ENCODE assay signal across 8 cellular contexts in genomic region chr7:135147899-135148721, GRCh38. TPM values are rescaled to one million over a fixed set of nuclear protein-coding genes. Genes with fewer than 3 reads are reported as not detected.
DNase-seq lines count a peak whose midpoint lies in the region; ATAC-seq and TF ChIP-seq lines count a peak whose summit lies in the region.

Gene TMEM140 (plus strand): TSS chr7:135148072. CDS start chr7:135164442, 16,370 bp downstream.

- no peak for TF ChIP-seq CTCF in nephron progenitor cell (IDR thresholded peaks at IDR 0.05)

- no peaks in the 10 kb centered on the region for H3K9me3 ChIP-seq in esophagus (ENCODE audit: control insufficient read depth in 2 of 2, insufficient read depth in 1 of 2, low read depth in 1 of 2, low read length in 1 of 2)

- H3K36me3 ChIP-seq in esophagus (ENCODE audit: control insufficient read depth in 2 of 2, insufficient read depth in 2 of 2, low read length in 1 of 2): peaks cover 0 to 3% of the 10 kb centered on the region in 2 donors

- H3K4me1 ChIP-seq in esophagus (ENCODE audit: control insufficient read depth in 2 of 2, insufficient read depth in 2 of 2, low read length in 1 of 2): no peaks in the 10 kb centered on the region

- H3K9me3 Mint-ChIP-seq in activated CD4-positive, alpha-beta memory T cell treated with anti-CD3 and anti-CD28 coated beads, Interleukin-2, amount 10 ng/mL, durations not matched to agents 7 days and 5 days: peaks cover 5% of the 10 kb centered on the region
- peaks cover 7% of the 10 kb centered on the region for H3K9me3 Mint-ChIP-seq in nephron progenitor cell

- peak; percentile 78 for ATAC-seq in GM21526 (IDR thresholded peaks at IDR 0.05; ENCODE audit: low FRiP score, unreplicated experiment)

- H3K4me3 ChIP-seq in esophagus (ENCODE audit: low read depth in 1 of 2, low read length in 2 of 2): peak within 1 kb of the TSS; percentile 47 to 49

- CTCF ChIA-PET in activated CD4-positive, alpha-beta memory T cell treated with anti-CD3 and anti-CD28 coated beads, Interleukin-2, amount 10 ng/mL, durations not matched to agents 7 days and 5 days (lab: Charles Lee): interaction anchor here (0.6 to 7.7 kb wide), 10 partner anchors 9 to 833 kb away, joined by 3 to 88 read pairs (median 4); partner anchors contain the start of genes AGBL3, AKR1B1, CYREN and WDR91

- in situ Hi-C loops in KBM-7 (cut with MboI; ENCODE audit: low pct_unique_long_range_greater_than_20kb, low sequenced_read_pairs): no loop called here

- H3K27ac Mint-ChIP-seq in activated CD4-positive, alpha-beta memory T cell treated with anti-CD3 and anti-CD28 coated beads, Interleukin-2, amount 10 ng/mL, durations not matched to agents 7 days and 5 days: peak within 1 kb of the TSS; percentile 91
- H3K27ac Mint-ChIP-seq in nephron progenitor cell: peak within 1 kb of the TSS; percentile 49

- no peaks in the 10 kb centered on the region for H3K27me3 Mint-ChIP-seq in activated CD4-positive, alpha-beta memory T cell treated with anti-CD3 and anti-CD28 coated beads, Interleukin-2, amount 10 ng/mL, durations not matched to agents 7 days and 5 days
- no peaks in the 10 kb centered on the region for H3K27me3 Mint-ChIP-seq in nephron progenitor cell (ENCODE audit: low read depth, poor library complexity)

- H3K4me1 Mint-ChIP-seq in activated CD4-positive, alpha-beta memory T cell treated with anti-CD3 and anti-CD28 coated beads, Interleukin-2, amount 10 ng/mL, durations not matched to agents 7 days and 5 days: peaks cover 53% of the 10 kb centered on the region
- peaks cover 31% of the 10 kb centered on the region for H3K4me1 Mint-ChIP-seq in nephron progenitor cell

- 16 to 18% methylated on average over 13 of the region's 13 CpGs for WGBS in esophagus, 2 donors

- peak within 1 kb of the TSS; percentile 82 for H3K4me3 Mint-ChIP-seq in activated CD4-positive, alpha-beta memory T cell treated with anti-CD3 and anti-CD28 coated beads, Interleukin-2, amount 10 ng/mL, durations not matched to agents 7 days and 5 days
- no peak within 1 kb of the TSS for H3K4me3 Mint-ChIP-seq in nephron progenitor cell

- H3K36me3 Mint-ChIP-seq in activated CD4-positive, alpha-beta memory T cell treated with anti-CD3 and anti-CD28 coated beads, Interleukin-2, amount 10 ng/mL, durations not matched to agents 7 days and 5 days (ENCODE audit: low read depth): peaks cover 49% of the 10 kb centered on the region
- H3K36me3 Mint-ChIP-seq in nephron progenitor cell (ENCODE audit: low read depth): peaks cover 10% of the 10 kb centered on the region

- DNase-seq in EL (peak; percentile 79), KBM-7 (peak; percentile 52), nephron progenitor cell (no peak), DMS153 (lab: John Stamatoyannopoulos, UW) (no peak), HuH-7 (ENCODE audit: low spot score) (no peak)
- DNase-seq in activated CD4-positive, alpha-beta memory T cell treated with anti-CD3 and anti-CD28 coated beads, Interleukin-2, amount 10 ng/mL, durations not matched to agents 7 days and 5 days: peak; percentile 70

- H3K27me3 ChIP-seq in esophagus (ENCODE audit: control insufficient read depth in 1 of 2, insufficient read depth in 2 of 2, low read length in 2 of 2): no peaks in the 10 kb centered on the region

- H3K27ac ChIP-seq in esophagus (ENCODE audit: low read depth in 2 of 2, low read length in 1 of 2): peak within 1 kb of the TSS; percentile 87 to 90

- POLR2A ChIA-PET in activated CD4-positive, alpha-beta memory T cell treated with anti-CD3 and anti-CD28 coated beads, Interleukin-2, amount 10 ng/mL, durations not matched to agents 7 days and 5 days (lab: Charles Lee): interaction anchor here (0.7 to 6.6 kb wide), 19 partner anchors 11 to 690 kb away, joined by 3 to 181 read pairs (median 4); partner anchors contain the start of genes AGBL3, AKR1B1, BPGM and CYREN

RNA-seq across cellular contexts. Expression of gene TMEM140, which starts in this region (rescaled TPM):
- total RNA-seq in activated CD4-positive, alpha-beta memory T cell treated with anti-CD3 and anti-CD28 coated beads, Interleukin-2, amount 10 ng/mL, durations not matched to agents 7 days and 5 days: 10 to 100 TPM; 36.5 to 37.1 TPM
- polyA plus RNA-seq in esophagus: 1 to 10 TPM; 1.3 to 1.9 TPM

Comparison
In these comparisons a context has a peak if more than half of its experiments do, and no peak if none do; other contexts are left out.
1. DNase-seq: peak in EL (single experiment), KBM-7 (single experiment) and activated CD4-positive, alpha-beta memory T cell treated with anti-CD3 and anti-CD28 coated beads, Interleukin-2, amount 10 ng/mL, durations not matched to agents 7 days and 5 days (single experiment); none in nephron progenitor cell (single experiment), DMS153 (single experiment) and HuH-7 (single experiment).